In genomic region chr1:228457017-228457395, GRCh38 we compare ENCODE assay signal across 2 cellular contexts.
TF ChIP-seq lines count a peak whose summit lies in the region.

No MANE protein-coding gene starts in this region.

TF ChIP-seq in H1, 55 proteins besides CTCF, POLR2A, EP300 and RAD21 (continued from another document):
- TF ChIP-seq SIX5 (IDR thresholded peaks at IDR 0.05; ENCODE audit: low read depth, low read length), result no peak

TF ChIP-seq in neural cell, 6 proteins besides CTCF, POLR2A, EP300 and RAD21 (continued from another document):
- TF ChIP-seq POLR2AphosphoS5 (IDR thresholded peaks at IDR 0.05), result no peak
- no peak for TF ChIP-seq TAF1 (IDR thresholded peaks at IDR 0.05; ENCODE audit: low read depth)
- TF ChIP-seq SMC3 (conservative IDR thresholded peaks at IDR 0.05; ENCODE audit: poor library complexity), result no peak
- TF ChIP-seq MXI1 (conservative IDR thresholded peaks at IDR 0.05; ENCODE audit: poor library complexity, severe bottlenecking), result no peak
- no peak for TF ChIP-seq REST (IDR thresholded peaks at IDR 0.05; ENCODE audit: borderline replicate concordance)
